In genomic region chr9:129576546-129577543, GRCh38 we compare ENCODE assay signal across 15 cellular contexts. TPM values are rescaled to one million over a fixed set of nuclear protein-coding genes. Genes with fewer than 3 reads are reported as not detected.
A peak's percentile ranks its signal among the peaks of the same experiment; 100 is the strongest.
DNase-seq lines count a peak whose midpoint lies in the region; ATAC-seq and TF ChIP-seq lines count a peak whose summit lies in the region.
"Had no signal": no experiment of that assay in that cellular context is flagged by ENCODE, and none has a peak within 500 bp of the region (broad histone marks: within the 10 kb centered on the region; RNA-seq: fewer than 3 reads in every experiment).

No MANE protein-coding gene starts in this region.

- H3K27ac Mint-ChIP-seq in Caco-2 (ENCODE audit: unreplicated experiment) (peak overlapping the region; percentile 23), nephron progenitor cell (peak overlapping the region; percentile 97)
- H3K27ac Mint-ChIP-seq: CD4-positive, alpha-beta T cell; dendritic cell treated with granulocyte-macrophage colony-stimulating factor and Interleukin-4, amounts not matched to agents 40 ng/mL and 50 ng/mL, for 4 days had no signal

- H3K27me3 Mint-ChIP-seq in Caco-2 (ENCODE audit: insufficient read depth, unreplicated experiment): no peaks in the 10 kb centered on the region
- peaks cover 10% of the 10 kb centered on the region for H3K27me3 Mint-ChIP-seq in nephron progenitor cell (ENCODE audit: low read depth, poor library complexity)

- POLR2A ChIA-PET in Caco-2 (lab: Charles Lee): no interaction called here

- H3K36me3 ChIP-seq in Caco-2 (ENCODE audit: control insufficient read depth, insufficient read depth, low read length): no peaks in the 10 kb centered on the region
- H3K36me3 ChIP-seq in SJCRH30: no peaks in the 10 kb centered on the region

- CTCF ChIA-PET in Caco-2 (lab: Charles Lee): no interaction called here

- H3K4me1 ChIP-seq in Caco-2 (peaks cover 9% of the 10 kb centered on the region; the same call in 1 of the 2 replicates), SJCRH30 (peaks cover 6% of the 10 kb centered on the region; the same call in 1 of the 2 replicates)

- intact Hi-C loops in Caco-2 (cut with micrococcal nuclease; ENCODE audit: unreplicated experiment): no loop called here

- H3K4me3 ChIP-seq in Caco-2 (ENCODE audit: low read depth, low read length): no peak overlapping the region
- H3K4me3 ChIP-seq in SJCRH30: no peak overlapping the region
- H3K4me3 ChIP-seq: hepatocyte, skin epidermis had no signal

- H3K36me3 Mint-ChIP-seq in Caco-2 (ENCODE audit: insufficient read depth, unreplicated experiment) (peaks cover 6% of the 10 kb centered on the region), nephron progenitor cell (ENCODE audit: low read depth) (peaks cover 6% of the 10 kb centered on the region)

- no peak for TF ChIP-seq CTCF in Caco-2 (IDR thresholded peaks at IDR 0.05; ENCODE audit: insufficient read depth in 1 of 2, low read depth in 1 of 2, low read length in 1 of 2, severe bottlenecking in 1 of 2, unreplicated experiment in 1 of 2)
- TF ChIP-seq CTCF in nephron progenitor cell (IDR thresholded peaks at IDR 0.05): no peak

- H3K4me1 Mint-ChIP-seq in Caco-2 (ENCODE audit: low read depth, unreplicated experiment): peaks cover 9% of the 10 kb centered on the region
- H3K4me1 Mint-ChIP-seq in nephron progenitor cell: peaks cover 53% of the 10 kb centered on the region

- no peak overlapping the region for H3K4me3 Mint-ChIP-seq in Caco-2 (ENCODE audit: unreplicated experiment)
- H3K4me3 Mint-ChIP-seq in nephron progenitor cell: no peak overlapping the region
- H3K4me3 Mint-ChIP-seq: CD4-positive, alpha-beta T cell; dendritic cell treated with granulocyte-macrophage colony-stimulating factor and Interleukin-4, amounts not matched to agents 40 ng/mL and 50 ng/mL, for 4 days had no signal

- no peak for ATAC-seq in HG02588 (IDR thresholded peaks at IDR 0.05; ENCODE audit: unreplicated experiment)

- 0 out of 2 replicates have a peak, but pooled peaks cover 7% of the 10 kb centered on the region for H3K9me3 ChIP-seq in Caco-2
- H3K9me3 ChIP-seq in SJCRH30 (replicated peaks): no peaks in the 10 kb centered on the region

- DNase-seq in Caco-2 (no peak), SJCRH30 (peak; percentile 41 to 57), fibroblast of gingiva (ENCODE audit: low read depth) (peak; percentile 22), nephron progenitor cell (no peak), NCI-H510A (lab: John Stamatoyannopoulos, UW) (no peak), NCI-H1092 (lab: John Stamatoyannopoulos, UW) (no peak), LoVo (ENCODE audit: low spot score) (no peak)
- DNase-seq: CD4-positive, alpha-beta T cell; KBM-7 had no signal

- BruUV-seq in Caco-2 (replicated peaks; lab: Mats Ljungman, UMichigan): no TSS peak

- H3K9me3 Mint-ChIP-seq in Caco-2 (ENCODE audit: unreplicated experiment) (peaks cover 21% of the 10 kb centered on the region), nephron progenitor cell (peaks cover 16% of the 10 kb centered on the region)
- H3K9me3 Mint-ChIP-seq: CD4-positive, alpha-beta T cell had no signal

- H3K27ac ChIP-seq in SJCRH30: peak overlapping the region; percentile 42; the same call in 1 of the 2 replicates
- H3K27ac ChIP-seq: hepatocyte, VCaP had no signal

- H3K27me3 ChIP-seq in Caco-2 (replicated peaks; ENCODE audit: control insufficient read depth, insufficient read depth, low read length) (no peaks in the 10 kb centered on the region), SJCRH30 (no peaks in the 10 kb centered on the region)
- H3K27me3 ChIP-seq: hepatocyte had no signal

RNA-seq across cellular contexts. Expression of gene C9orf50, which starts 44.1 kb away (rescaled TPM):
- total RNA-seq in Caco-2 (2022): not detected in 2 replicates
- total RNA-seq in SJCRH30 (2014; rRNA removed; shearing (Covaris generic)): not detected in 2 replicates
- total RNA-seq: CD4-positive, alpha-beta T cell; H4; hepatocyte had no signal

RNA-seq across cellular contexts. Expression of gene NTMT1, which starts 49.1 kb away (rescaled TPM):
- 44.1 and 51.6 TPM in 2 replicates for total RNA-seq in Caco-2 (2022)
- 47.8 and 48.5 TPM in 2 replicates for total RNA-seq in SJCRH30 (2014; rRNA removed; shearing (Covaris generic))

Comparison
In these comparisons a context has a peak if more than half of its experiments do, and no peak if none do; other contexts are left out.
1. DNase-seq: peak in SJCRH30 (2 of 2) and fibroblast of gingiva (single experiment); none in Caco-2 (0 of 2), nephron progenitor cell (single experiment), NCI-H510A (single experiment), NCI-H1092 (single experiment) and LoVo (single experiment).